In genomic region chr6:137728386-137729349, GRCh38 we compare ENCODE assay signal across 10 cellular contexts.
A peak's percentile ranks its signal among the peaks of the same experiment; 100 is the strongest.
DNase-seq lines count a peak whose midpoint lies in the region; ATAC-seq and TF ChIP-seq lines count a peak whose summit lies in the region.
"Had no signal": no experiment of that assay in that cellular context is flagged by ENCODE, and none has a peak within 500 bp of the region (broad histone marks: within the 10 kb centered on the region; RNA-seq: fewer than 3 reads in every experiment).

No MANE protein-coding gene starts in this region.

- H3K27me3 ChIP-seq in foreskin keratinocyte = no peaks in the 10 kb centered on the region

- ATAC-seq in foreskin keratinocyte (peak; percentile 89), GM21619 (IDR thresholded peaks at IDR 0.05; ENCODE audit: unreplicated experiment) (no peak)

- peak; percentile 62 for DNase-seq in ELR (ENCODE audit: low read depth)
- DNase-seq in T1000 (lab: John Stamatoyannopoulos, UW) = peak; percentile 24
- peak; percentile 98 for DNase-seq in foreskin keratinocyte
- peak; percentile 77 for DNase-seq in putamen (ENCODE audit: low spot score)
- no peak for DNase-seq in cortex of kidney (lab: John Stamatoyannopoulos, UW)
- DNase-seq in NCI-H1048 (lab: John Stamatoyannopoulos, UW) = no peak
- no peak for DNase-seq in G401 (ENCODE audit: low spot score)
- DNase-seq: GF-D8, naive B cell had no signal

- H3K27ac ChIP-seq in foreskin keratinocyte = peak overlapping the region; percentile 79

- in situ Hi-C loops in G401 (cut with HindIII; ENCODE audit: low sequenced_read_pairs) = no loop called here

- H3K4me1 ChIP-seq in foreskin keratinocyte = peaks cover 28% of the 10 kb centered on the region

- no peak for TF ChIP-seq CTCF in foreskin keratinocyte (conservative IDR thresholded peaks at IDR 0.05)

Comparison
In these comparisons a context has a peak if more than half of its experiments do, and no peak if none do; other contexts are left out.
1. DNase-seq: peak in ELR (single experiment), T1000 (single experiment), foreskin keratinocyte (2 of 2) and putamen (single experiment); none in cortex of kidney (single experiment), NCI-H1048 (single experiment) and G401 (single experiment).